Comparison of ENCODE assay signal across 31 cellular contexts in the genomic region with DNA sequence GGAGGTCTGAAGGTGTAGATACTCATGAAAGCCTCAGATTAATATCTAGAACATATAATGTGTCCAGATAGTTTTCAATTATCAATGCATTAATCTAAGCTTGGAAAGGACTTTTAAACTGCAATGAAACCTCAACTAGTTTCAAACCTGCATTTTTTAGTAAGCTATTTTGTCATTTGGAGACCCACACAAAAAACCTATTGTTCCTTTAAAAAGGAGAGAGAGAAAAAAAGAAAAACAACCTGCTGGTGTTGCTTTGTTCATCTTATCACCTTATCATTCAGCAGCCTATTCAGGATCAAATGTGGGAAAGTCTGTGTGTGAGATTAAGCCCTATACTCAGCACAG.
"Had no signal": no experiment of that assay in that cellular context is flagged by ENCODE, and none has a peak within 500 bp of the region (broad histone marks: within the 10 kb centered on the region; RNA-seq: fewer than 3 reads in every experiment).

No MANE protein-coding gene starts in this region.

- H3K4me3 Mint-ChIP-seq: activated CD4-positive, alpha-beta memory T cell treated with anti-CD3 and anti-CD28 coated beads for 36 hours; activated naive CD4-positive, alpha-beta T cell treated with anti-CD3 and anti-CD28 coated beads, Interleukin-2, amount 10 ng/mL, durations not matched to agents 7 days and 5 days; activated naive CD8-positive, alpha-beta T cell treated with anti-CD3 and anti-CD28 coated beads, Interleukin-2, amount 10 ng/mL, durations not matched to agents 7 days and 5 days; activated T-cell treated with anti-CD3 and anti-CD28 coated beads, Interleukin-2, amount 50 U/mL, for 24 hours; brain; naive thymus-derived CD4-positive, alpha-beta T cell; T-helper 1 cell treated with Interleukin-12 subunit alpha and Interleukin-12 subunit beta and Interleukin-4 antibody, amounts not matched to agents 30 μg/mL and 1 μg/mL, for 36 hours had no signal

- H3K4me3 ChIP-seq: ascending aorta, cardiac muscle cell, colonic mucosa, gastrocnemius medialis, left ventricle myocardium inferior, lung, pancreas, psoas muscle, smooth muscle cell, testis, transverse colon had no signal

- H3K36me3 Mint-ChIP-seq: activated CD4-positive, alpha-beta memory T cell treated with anti-CD3 and anti-CD28 coated beads for 36 hours; activated naive CD4-positive, alpha-beta T cell treated with anti-CD3 and anti-CD28 coated beads, Interleukin-2, amount 10 ng/mL, durations not matched to agents 7 days and 5 days; brain had no signal

- H3K4me2 ChIP-seq: smooth muscle cell had no signal

- H3K27ac ChIP-seq: ascending aorta, cardiac muscle cell, colonic mucosa, gastrocnemius medialis, pancreas, psoas muscle, VCaP had no signal

- DNase-seq: activated CD4-positive, alpha-beta memory T cell treated with anti-CD3 and anti-CD28 coated beads for 36 hours; activated CD4-positive, alpha-beta T cell treated with anti-CD3 and anti-CD28 coated beads for 48 hours; activated CD8-positive, alpha-beta memory T cell treated with anti-CD3 and anti-CD28 coated beads, Interleukin-2, amount 50 U/mL, for 4 hours; activated gamma-delta T cell; activated naive CD4-positive, alpha-beta T cell treated with anti-CD3 and anti-CD28 coated beads, Interleukin-2, amount 10 ng/mL, durations not matched to agents 7 days and 5 days; activated naive CD8-positive, alpha-beta T cell treated with anti-CD3 and anti-CD28 coated beads, Interleukin-2, amount 10 ng/mL, durations not matched to agents 7 days and 5 days; activated T-cell treated with anti-CD3 and anti-CD28 coated beads, Interleukin-2, amount 50 U/mL, for 24 hours; cerebellar nuclear complex; colonic mucosa; effector memory CD4-positive, alpha-beta T cell; gastrocnemius medialis; glutamatergic neuron; left ventricle myocardium inferior; naive thymus-derived CD4-positive, alpha-beta T cell; nucleus accumbens; pancreas; psoas muscle; stimulated activated CD4-positive, alpha-beta T cell treated with anti-CD3 and anti-CD28 coated beads, Interleukin-15, amount 100 ng/mL, for 24 hours; stimulated activated CD4-positive, alpha-beta T cell treated with anti-CD3 and anti-CD28 coated beads, Interleukin-2, amount 100 ng/mL, for 24 hours; stimulated activated naive CD8-positive, alpha-beta T cell treated with anti-CD3 and anti-CD28 coated beads, Interleukin-15, Interleukin-2, amounts not matched to agents 100 U/mL and 50 U/mL, for 24 hours; T-helper 9 cell; testis; transverse colon had no signal

- H3K27me3 Mint-ChIP-seq: activated CD4-positive, alpha-beta memory T cell treated with anti-CD3 and anti-CD28 coated beads for 36 hours; activated naive CD4-positive, alpha-beta T cell treated with anti-CD3 and anti-CD28 coated beads, Interleukin-2, amount 10 ng/mL, durations not matched to agents 7 days and 5 days; activated naive CD8-positive, alpha-beta T cell treated with anti-CD3 and anti-CD28 coated beads, Interleukin-2, amount 10 ng/mL, durations not matched to agents 7 days and 5 days; activated T-cell treated with anti-CD3 and anti-CD28 coated beads, Interleukin-2, amount 50 U/mL, for 24 hours; brain; naive thymus-derived CD4-positive, alpha-beta T cell had no signal

- H3K27ac Mint-ChIP-seq: activated CD4-positive, alpha-beta memory T cell treated with anti-CD3 and anti-CD28 coated beads for 36 hours; activated naive CD4-positive, alpha-beta T cell treated with anti-CD3 and anti-CD28 coated beads, Interleukin-2, amount 10 ng/mL, durations not matched to agents 7 days and 5 days; activated naive CD8-positive, alpha-beta T cell treated with anti-CD3 and anti-CD28 coated beads, Interleukin-2, amount 10 ng/mL, durations not matched to agents 7 days and 5 days; activated T-cell treated with anti-CD3 and anti-CD28 coated beads, Interleukin-2, amount 50 U/mL, for 24 hours; brain; T-helper 1 cell treated with Interleukin-12 subunit alpha and Interleukin-12 subunit beta and Interleukin-4 antibody, amounts not matched to agents 30 μg/mL and 1 μg/mL, for 36 hours had no signal

- H3K4me1 ChIP-seq: ascending aorta, colonic mucosa, pancreas, psoas muscle, testis had no signal

- H3K27me3 ChIP-seq: ascending aorta, cardiac muscle cell, colonic mucosa, gastrocnemius medialis, pancreas, testis, transverse colon had no signal

- ATAC-seq: activated CD4-positive, CD25-positive, alpha-beta regulatory T cell treated with anti-CD3 and anti-CD28 coated beads, Interleukin-2, amount 50 U/mL, for 24 hours; gastrocnemius medialis; naive thymus-derived CD4-positive, alpha-beta T cell; psoas muscle; stimulated activated naive CD8-positive, alpha-beta T cell treated with anti-CD3 and anti-CD28 coated beads, Interleukin-15, Interleukin-2, amounts not matched to agents 100 U/mL and 50 U/mL, for 24 hours had no signal
